In genomic region chr14:100428727-100429126, GRCh38 we compare ENCODE assay signal across 16 cellular contexts. TPM values are rescaled to one million over a fixed set of nuclear protein-coding genes. Genes with fewer than 3 reads are reported as not detected.
DNase-seq lines count a peak whose midpoint lies in the region; ATAC-seq and TF ChIP-seq lines count a peak whose summit lies in the region.
"Had no signal": no experiment of that assay in that cellular context is flagged by ENCODE, and none has a peak within 500 bp of the region (broad histone marks: within the 10 kb centered on the region; RNA-seq: fewer than 3 reads in every experiment).

No MANE protein-coding gene starts in this region.

- no peaks in the 10 kb centered on the region for H3K9me3 ChIP-seq in A673 (ENCODE audit: low read depth, low read length, poor library complexity, severe bottlenecking)
- H3K9me3 ChIP-seq in SK-N-SH, result no peaks in the 10 kb centered on the region
- H3K9me3 ChIP-seq in CD4-positive, alpha-beta T cell (ENCODE audit: control insufficient read depth, low read length), result no peaks in the 10 kb centered on the region
- H3K9me3 ChIP-seq: ascending aorta had no signal

- no peaks in the 10 kb centered on the region for H3K27me3 ChIP-seq in A673 (replicated peaks; ENCODE audit: insufficient read depth, low read depth, low read length, poor library complexity)
- H3K27me3 ChIP-seq in SK-N-SH (ENCODE audit: insufficient read depth), result no peaks in the 10 kb centered on the region
- H3K27me3 ChIP-seq in foreskin keratinocyte, result no peaks in the 10 kb centered on the region
- no peaks in the 10 kb centered on the region for H3K27me3 ChIP-seq in CD4-positive, alpha-beta T cell (ENCODE audit: control insufficient read depth, insufficient read depth, low read length)
- H3K27me3 ChIP-seq: ascending aorta had no signal

- no peaks in the 10 kb centered on the region for H4K20me1 ChIP-seq in SK-N-SH (ENCODE audit: insufficient read depth)

- H3F3A ChIP-seq in SK-N-SH (replicated peaks; ENCODE audit: insufficient read depth), result no peaks in the 10 kb centered on the region

- no peak for TF ChIP-seq RAD21 in SK-N-SH (IDR thresholded peaks at IDR 0.05; ENCODE audit: low read length)

- peak overlapping the region; percentile 45 for H3K4me2 ChIP-seq in SK-N-SH

- H3K36me3 ChIP-seq in A673 (ENCODE audit: insufficient read depth, low read length, poor library complexity, severe bottlenecking), result no peaks in the 10 kb centered on the region
- no peaks in the 10 kb centered on the region for H3K36me3 ChIP-seq in SK-N-SH (replicated peaks in 1 of 2; ENCODE audit: control insufficient read depth in 1 of 2, insufficient read depth in 2 of 2, low read length in 1 of 2)
- H3K36me3 ChIP-seq: ascending aorta had no signal

- H2AFZ ChIP-seq in SK-N-SH (ENCODE audit: low read depth), result no peak overlapping the region

- no peaks in the 10 kb centered on the region for H3K9me2 ChIP-seq in SK-N-SH

- H3K27me3 Mint-ChIP-seq in CD4-positive, alpha-beta T cell, result no peaks in the 10 kb centered on the region
- H3K27me3 Mint-ChIP-seq: stimulated activated naive CD8-positive, alpha-beta T cell treated with anti-CD3 and anti-CD28 coated beads, Interleukin-15, Interleukin-2, amounts not matched to agents 100 ng/mL and 50 ng/mL, for 24 hours had no signal

- POLR2A ChIA-PET in A673 (lab: Charles Lee; ENCODE audit: low non-redundant PET), result no interaction called here
- POLR2A ChIA-PET in SK-N-SH (lab: Yijun Ruan, JAX), result no interaction called here
- POLR2A ChIA-PET in CD4-positive, alpha-beta T cell (lab: Charles Lee), result no interaction called here

- peaks cover 4% of the 10 kb centered on the region; the same call in 1 of the 2 replicates for H3K79me2 ChIP-seq in SK-N-SH (ENCODE audit: insufficient read depth)

- no peak overlapping the region for H3K27ac Mint-ChIP-seq in CD4-positive, alpha-beta T cell
- H3K27ac Mint-ChIP-seq: stimulated activated naive CD8-positive, alpha-beta T cell treated with anti-CD3 and anti-CD28 coated beads, Interleukin-15, Interleukin-2, amounts not matched to agents 100 ng/mL and 50 ng/mL, for 24 hours had no signal

- H3K36me3 Mint-ChIP-seq in CD4-positive, alpha-beta T cell (ENCODE audit: low read depth), result no peaks in the 10 kb centered on the region

- H3K9me3 Mint-ChIP-seq in CD4-positive, alpha-beta T cell, result no peaks in the 10 kb centered on the region
- H3K9me3 Mint-ChIP-seq: stimulated activated naive CD8-positive, alpha-beta T cell treated with anti-CD3 and anti-CD28 coated beads, Interleukin-15, Interleukin-2, amounts not matched to agents 100 ng/mL and 50 ng/mL, for 24 hours had no signal

- H3K4me3 ChIP-seq in A673 (ENCODE audit: low read depth, low read length, poor library complexity, severe bottlenecking) (no peak overlapping the region), SK-N-SH (ENCODE audit: low read depth in 2 of 2, low read length in 1 of 2) (no peak overlapping the region)
- H3K4me3 ChIP-seq: ascending aorta had no signal

- DNase-seq in A673 (ENCODE audit: low spot score) (peak; percentile 63), EL (peak; percentile 65), SK-N-SH (no peak), foreskin keratinocyte (no peak), GM03348 (ENCODE audit: low spot score) (no peak)
- DNase-seq in CD4-positive, alpha-beta T cell, result no peak
- DNase-seq: activated CD8-positive, alpha-beta memory T cell treated with anti-CD3 and anti-CD28 coated beads, Interleukin-2, amount 50 U/mL, for 4 hours; midbrain; MM.1S; NCI-H510A treated with DMSO at 0.1 percent for 48 hours; SIG-M5; stimulated activated CD4-positive, alpha-beta T cell treated with anti-CD3 and anti-CD28 coated beads, Interleukin-4, amount 100 ng/mL, for 1 hour had no signal

- no TSS peak for BruUV-seq in A673 (replicated peaks; lab: Mats Ljungman, UMichigan)

- TF ChIP-seq CTCF in A673 (conservative IDR thresholded peaks at IDR 0.05; ENCODE audit: low read depth, low read length) (no peak), SK-N-SH (IDR thresholded peaks at IDR 0.05) (no peak), foreskin keratinocyte (conservative IDR thresholded peaks at IDR 0.05) (no peak)
- no peak for TF ChIP-seq CTCF in CD4-positive, alpha-beta T cell (IDR thresholded peaks at IDR 0.05)

- H3K4me1 ChIP-seq in A673 (ENCODE audit: insufficient read depth, low read length, poor library complexity, severe bottlenecking) (peaks cover 13% of the 10 kb centered on the region), SK-N-SH (ENCODE audit: control insufficient read depth in 1 of 2, insufficient read depth in 2 of 2, low read depth in 1 of 2, low read length in 1 of 2) (peaks cover 18 to 55% of the 10 kb centered on the region in 2 experiments; a peak in 3 of 4 replicates), foreskin keratinocyte (no peaks in the 10 kb centered on the region)
- H3K4me1 ChIP-seq: ascending aorta had no signal

- no peak overlapping the region for H3K4me3 Mint-ChIP-seq in CD4-positive, alpha-beta T cell
- H3K4me3 Mint-ChIP-seq: stimulated activated naive CD8-positive, alpha-beta T cell treated with anti-CD3 and anti-CD28 coated beads, Interleukin-15, Interleukin-2, amounts not matched to agents 100 ng/mL and 50 ng/mL, for 24 hours had no signal

- H3K27ac ChIP-seq in A673 (ENCODE audit: low read depth, low read length, poor library complexity, severe bottlenecking) (no peak overlapping the region), SK-N-SH (ENCODE audit: low read depth in 2 of 2, low read length in 1 of 2) (peak overlapping the region; percentile 76 to 100), foreskin keratinocyte (no peak overlapping the region)
- no peak overlapping the region for H3K27ac ChIP-seq in CD4-positive, alpha-beta T cell (ENCODE audit: low read depth, low read length)
- H3K27ac ChIP-seq: ascending aorta had no signal

- ATAC-seq in foreskin keratinocyte (peak; percentile 18), GM18909 (IDR thresholded peaks at IDR 0.05; ENCODE audit: poor library complexity, unreplicated experiment) (no peak), GM18517 (IDR thresholded peaks at IDR 0.05; ENCODE audit: unreplicated experiment) (no peak)
- ATAC-seq in CD4-positive, alpha-beta T cell (ENCODE audit: poor library complexity), result no peak

- 20% methylated on average over 9 of the region's 9 CpGs for WGBS in SK-N-SH (ENCODE audit: low lambda C conversion rate)

- peaks cover 9% of the 10 kb centered on the region for H3K4me1 Mint-ChIP-seq in CD4-positive, alpha-beta T cell (ENCODE audit: low read depth)

- peak; percentile 65 to 66; a peak in 3 of 4 replicates for TF ChIP-seq EP300 in SK-N-SH (IDR thresholded peaks at IDR 0.05; ENCODE audit: borderline replicate concordance in 1 of 2, low read depth in 1 of 2, low read length in 1 of 2)

- CTCF ChIA-PET in A673 (lab: Charles Lee), result interaction anchor here (0.6 kb wide), 1 partner anchor 44 kb away, joined by 3 read pairs; no protein-coding TSS in a partner anchor
- CTCF ChIA-PET in SK-N-SH (lab: Yijun Ruan, JAX), result interaction anchor here (9.9 to 16.1 kb wide), 2 partner anchors 11 to 39 kb away, joined by 148 to 310 read pairs; no protein-coding TSS in a partner anchor
- CTCF ChIA-PET in CD4-positive, alpha-beta T cell (lab: Charles Lee), result no interaction called here

- no peak overlapping the region for H3K9ac ChIP-seq in SK-N-SH

- intact Hi-C loops in A673 (cut with micrococcal nuclease; ENCODE audit: unreplicated experiment), result no loop called here
- intact Hi-C loops in CD4-positive, alpha-beta T cell (cut with DNase I, micrococcal nuclease), result no loop called here

TF ChIP-seq in SK-N-SH, 30 proteins besides CTCF, POLR2A, EP300 and RAD21 (continues in another document):
- no peak for TF ChIP-seq ELF1 (IDR thresholded peaks at IDR 0.05)
- no peak for TF ChIP-seq IRF3 (IDR thresholded peaks at IDR 0.05; ENCODE audit: low read depth, low read length)
- TF ChIP-seq USF1 (IDR thresholded peaks at IDR 0.05; ENCODE audit: borderline replicate concordance, low read depth), result no peak
- peak; percentile 77; the same call in 1 of the 2 replicates for TF ChIP-seq FOSL2 (IDR thresholded peaks at IDR 0.05; ENCODE audit: borderline replicate concordance, low read depth)
- no peak for TF ChIP-seq USF2 (IDR thresholded peaks at IDR 0.05; ENCODE audit: borderline replicate concordance, low read depth, low read length)
- no peak for TF ChIP-seq MEF2A (IDR thresholded peaks at IDR 0.05; ENCODE audit: borderline replicate concordance, low read depth)
- TF ChIP-seq FOXJ3 (CRISPR knock-in tag; IDR thresholded peaks at IDR 0.05), result no peak
- TF ChIP-seq CHD2 (IDR thresholded peaks at IDR 0.05; ENCODE audit: low read length, partially characterized antibody), result no peak
- peak; percentile 36; the same call in 1 of the 2 replicates for TF ChIP-seq SIN3A (IDR thresholded peaks at IDR 0.05; ENCODE audit: borderline replicate concordance, low read depth, low read length)
- peak; percentile 47; the same call in 1 of the 2 replicates for TF ChIP-seq YY1 (IDR thresholded peaks at IDR 0.05; ENCODE audit: low read depth)

RNA-seq across cellular contexts. Expression of gene WDR25, which starts 52.4 kb away (rescaled TPM):
- total RNA-seq in A673 (2021) (8.7 and 9.4 TPM in 2 replicates), foreskin keratinocyte (7.0 and 7.6 TPM in 2 replicates)
- polyA plus RNA-seq in SK-N-SH (2012; rRNA removed) (26.8 and 33.3 TPM in 2 replicates), foreskin keratinocyte (6.2 and 6.4 TPM in 2 replicates)
- 21.4 and 23.2 TPM in 2 replicates for polyA plus RNA-seq in SK-N-SH (2012; cell fraction: cytosol; rRNA removed)
- polyA plus RNA-seq in SK-N-SH (2012; cell fraction: nucleus; rRNA removed), result 19.3 and 21.2 TPM in 2 replicates
- total RNA-seq in CD4-positive, alpha-beta T cell, result 1 to 10 TPM; 2.0 to 2.4 TPM

Comparison
In these comparisons a context has a peak if more than half of its experiments do, and no peak if none do; other contexts are left out.
1. DNase-seq: peak in A673 (single experiment) and EL (single experiment); none in SK-N-SH (single experiment), foreskin keratinocyte (0 of 2), CD4-positive, alpha-beta T cell (0 of 10) and GM03348 (single experiment).
2. H3K27ac ChIP-seq: peak in SK-N-SH (2 of 2); none in A673 (single experiment), foreskin keratinocyte (single experiment) and CD4-positive, alpha-beta T cell (single experiment).